ENCODE assay signal across 15 cellular contexts in the genomic region with DNA sequence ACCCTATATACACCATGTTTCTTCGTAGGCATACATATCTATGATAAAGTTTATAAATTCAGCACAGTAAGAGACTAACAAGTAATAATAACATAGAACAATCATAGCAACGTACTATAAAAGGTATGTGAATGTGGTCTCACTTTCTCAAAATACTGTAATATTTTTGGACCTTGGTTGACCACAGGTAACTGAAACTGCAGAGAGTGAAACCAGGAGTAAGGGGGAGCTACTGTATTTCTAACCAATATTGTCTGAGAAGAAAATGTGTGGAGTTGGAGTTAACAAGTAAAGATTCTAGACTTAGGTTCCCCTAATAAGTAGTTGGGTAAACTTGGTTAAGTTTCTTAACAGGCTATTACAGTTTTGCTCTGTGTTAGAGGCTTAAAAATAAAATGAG.
DNase-seq lines count a peak whose midpoint lies in the region; ATAC-seq and TF ChIP-seq lines count a peak whose summit lies in the region.
"Had no signal": no experiment of that assay in that cellular context is flagged by ENCODE, and none has a peak within 500 bp of the region (broad histone marks: within the 10 kb centered on the region; RNA-seq: fewer than 3 reads in every experiment).

No MANE protein-coding gene starts in this region.

- BruUV-seq in PC-3 (replicated peaks; lab: Mats Ljungman, UMichigan), result no TSS peak

- H3K27ac ChIP-seq in PC-3 (ENCODE audit: low read length) (no peak overlapping the region), mesendoderm (ENCODE audit: low read depth, low read length) (no peak overlapping the region)
- H3K27ac ChIP-seq: vagina had no signal

- no peaks in the 10 kb centered on the region for H3K79me1 ChIP-seq in mesendoderm (ENCODE audit: low read length)

- H3K4me1 ChIP-seq in PC-3 (ENCODE audit: insufficient read depth, low read length) (no peaks in the 10 kb centered on the region), mesendoderm (ENCODE audit: control insufficient read depth, low read depth, low read length) (no peaks in the 10 kb centered on the region)
- H3K4me1 ChIP-seq: vagina had no signal

- no CpG with 5 or more reads among the region's 2 CpGs for WGBS in mesendoderm (ENCODE audit: extremely low coverage, insufficient coverage, low lambda C conversion rate)

- H2AK5ac ChIP-seq in mesendoderm (ENCODE audit: low read length), result no peak overlapping the region

- no peaks in the 10 kb centered on the region for H3K9me3 ChIP-seq in PC-3 (ENCODE audit: low read length)
- H3K9me3 ChIP-seq: vagina had no signal

- H2AFZ ChIP-seq in PC-3 (ENCODE audit: low read length), result no peak overlapping the region

- POLR2A ChIA-PET in PC-3 (lab: Charles Lee; ENCODE audit: unreplicated experiment), result no interaction called here

- no peaks in the 10 kb centered on the region for H4K20me1 ChIP-seq in PC-3 (ENCODE audit: low read length)

- no peak overlapping the region for H2BK15ac ChIP-seq in mesendoderm (replicated peaks; ENCODE audit: low read depth)

- H3K4me3 ChIP-seq in PC-3 (ENCODE audit: low read length), result no peak overlapping the region
- no peak overlapping the region for H3K4me3 ChIP-seq in mesendoderm (ENCODE audit: low read length)
- H3K4me3 ChIP-seq: vagina had no signal

- H2BK5ac ChIP-seq in mesendoderm (ENCODE audit: low read length), result no peak overlapping the region

- H3K18ac ChIP-seq in mesendoderm (ENCODE audit: low read length), result no peak overlapping the region

- H3K79me2 ChIP-seq in PC-3 (ENCODE audit: low read length), result no peaks in the 10 kb centered on the region
- H3K79me2 ChIP-seq in mesendoderm (ENCODE audit: control insufficient read depth, insufficient read depth, low read length), result no peaks in the 10 kb centered on the region

- no peak overlapping the region for H3K4me2 ChIP-seq in PC-3 (ENCODE audit: low read length)
- no peak overlapping the region for H3K4me2 ChIP-seq in mesendoderm (ENCODE audit: low read length)
- H3K4me2 ChIP-seq: SK-N-SH had no signal

- no peaks in the 10 kb centered on the region for H3K27me3 ChIP-seq in PC-3 (ENCODE audit: low read length)
- no peaks in the 10 kb centered on the region for H3K27me3 ChIP-seq in mesendoderm (ENCODE audit: insufficient read depth, low read length, poor library complexity)
- H3K27me3 ChIP-seq: vagina had no signal

- H3K9ac ChIP-seq in PC-3 (ENCODE audit: low read length) (no peak overlapping the region), mesendoderm (ENCODE audit: low read length) (no peak overlapping the region)
- H3K9ac ChIP-seq: SK-N-SH had no signal

- no peaks in the 10 kb centered on the region for H3K36me3 ChIP-seq in PC-3 (ENCODE audit: low read depth, low read length)
- H3K36me3 ChIP-seq in mesendoderm (ENCODE audit: control insufficient read depth, insufficient read depth, low read length), result no peaks in the 10 kb centered on the region

- H3K56ac ChIP-seq in mesendoderm (ENCODE audit: low read length), result no peak overlapping the region

- intact Hi-C loops in PC-3 (cut with micrococcal nuclease), result no loop called here

- DNase-seq in PC-3 (no peak), NCI-H446 treated with DMSO at 0.1 percent for 48 hours (lab: John Stamatoyannopoulos, UW) (no peak), mesendoderm (no peak), kidney glomerular epithelial cell (lab: John Stamatoyannopoulos, UW) (no peak)
- DNase-seq in activated CD4-positive, alpha-beta T cell treated with anti-CD3 and anti-CD28 coated beads, Interleukin-2, amount 50 U/mL, for 1 hour, result no peak
- DNase-seq: activated CD8-positive, alpha-beta memory T cell treated with anti-CD3 and anti-CD28 coated beads, Interleukin-2, amount 10 ng/mL, durations not matched to agents 7 days and 5 days; head of caudate nucleus; Karpas-422; naive thymus-derived CD4-positive, alpha-beta T cell; SK-N-SH; stimulated activated CD4-positive, alpha-beta T cell treated with anti-CD3 and anti-CD28 coated beads, Interleukin-2, amount 100 ng/mL, for 24 hours had no signal

- no peaks in the 10 kb centered on the region for H3K9me2 ChIP-seq in PC-3 (replicated peaks; ENCODE audit: low read length)
- H3K9me2 ChIP-seq: SK-N-SH had no signal

- ATAC-seq in GM18508 (IDR thresholded peaks at IDR 0.05; ENCODE audit: insufficient read depth, unreplicated experiment), result peak; percentile 62
- peak; percentile 86 for ATAC-seq in GM21381 (IDR thresholded peaks at IDR 0.05; ENCODE audit: unreplicated experiment)
- ATAC-seq in HG03135 (IDR thresholded peaks at IDR 0.05; ENCODE audit: unreplicated experiment), result peak; percentile 82
- no peak for ATAC-seq in PC-3
- ATAC-seq: activated CD8-positive, alpha-beta memory T cell treated with anti-CD3 and anti-CD28 coated beads, Interleukin-2, amount 10 ng/mL, durations not matched to agents 7 days and 5 days; naive thymus-derived CD4-positive, alpha-beta T cell had no signal

- no peak overlapping the region for H3K23ac ChIP-seq in mesendoderm (ENCODE audit: low read length)

- H4K8ac ChIP-seq in mesendoderm (ENCODE audit: low read depth, low read length), result no peak overlapping the region

- no peak overlapping the region for H4K5ac ChIP-seq in mesendoderm (ENCODE audit: low read length)

- H2BK120ac ChIP-seq in mesendoderm (ENCODE audit: low read depth, low read length), result no peak overlapping the region

- H3K4ac ChIP-seq in mesendoderm (ENCODE audit: low read depth, low read length), result no peak overlapping the region

- 0 out of 2 replicates have a peak, but pooled peaks have one; percentile 17 for TF ChIP-seq CTCF in PC-3 (conservative IDR thresholded peaks at IDR 0.05; ENCODE audit: low read depth, low read length)

- no peaks in the 10 kb centered on the region for H3F3A ChIP-seq in PC-3 (ENCODE audit: low read length, unreplicated experiment)

- CTCF ChIA-PET in PC-3 (lab: Charles Lee), result no interaction called here
